In genomic region chr3:97872209-97873042, GRCh38 we compare ENCODE assay signal across 8 cellular contexts. TPM values are rescaled to one million over a fixed set of nuclear protein-coding genes. Genes with fewer than 3 reads are reported as not detected.
DNase-seq lines count a peak whose midpoint lies in the region; ATAC-seq and TF ChIP-seq lines count a peak whose summit lies in the region.

No MANE protein-coding gene starts in this region.

- peaks cover 7% of the 10 kb centered on the region for H3K79me1 ChIP-seq in mesenchymal stem cell (replicated peaks; ENCODE audit: low read length, poor library complexity, severe bottlenecking)

- TF ChIP-seq POLR2A in vagina (IDR thresholded peaks at IDR 0.05): no peak
- no peak for TF ChIP-seq POLR2A in tibial nerve (IDR thresholded peaks at IDR 0.05)

- H3K23ac ChIP-seq in mesenchymal stem cell (ENCODE audit: low read length in 2 of 2): no peak overlapping the region

- no peak overlapping the region for H2BK12ac ChIP-seq in mesenchymal stem cell (ENCODE audit: low read length in 2 of 2)

- no peak overlapping the region for H3K14ac ChIP-seq in mesenchymal stem cell (ENCODE audit: low read length in 2 of 2)

- no peak overlapping the region for H2BK120ac ChIP-seq in mesenchymal stem cell (ENCODE audit: low read depth, low read length)

- WGBS in heart right ventricle, 2 donors: 76 to 83% methylated on average over 5 of the region's 5 CpGs
- WGBS in mesenchymal stem cell: 44% methylated on average over 3 of the region's 5 CpGs
- WGBS in tibial nerve, 2 donors: 68 to 72% methylated on average over 5 of the region's 5 CpGs

- no peak overlapping the region for H2AK5ac ChIP-seq in mesenchymal stem cell (ENCODE audit: low read length, severe bottlenecking)

- H3K4me1 ChIP-seq in heart right ventricle (peaks cover 0 to 14% (median 0%) of the 10 kb centered on the region in 9 donors), mesenchymal stem cell (ENCODE audit: control insufficient read depth, insufficient read depth, low read depth, low read length) (no peaks in the 10 kb centered on the region), vagina (peaks cover 27% of the 10 kb centered on the region), tibial nerve (no peaks in the 10 kb centered on the region)

- ATAC-seq in heart right ventricle (peak in 6 of 8 donors; percentile 35 to 70 (median 55)), Right ventricle myocardium superior (ENCODE audit: poor library complexity) (no peak), HG03196 (IDR thresholded peaks at IDR 0.05; ENCODE audit: unreplicated experiment) (no peak), GM18498 (IDR thresholded peaks at IDR 0.05; ENCODE audit: unreplicated experiment) (no peak)

- DNase-seq in heart right ventricle (no peak), Right ventricle myocardium superior (no peak), astrocyte of the hippocampus (ENCODE audit: low read depth, low spot score) (peak; percentile 83), mesenchymal stem cell (peak; percentile 95), vagina (ENCODE audit: extremely low spot score in 2 of 2) (no peak), tibial nerve (ENCODE audit: low spot score in 2 of 2) (no peak)

- peak overlapping the region; percentile 91 for H3K9ac ChIP-seq in mesenchymal stem cell (ENCODE audit: low read length)

- no peak overlapping the region for H2BK15ac ChIP-seq in mesenchymal stem cell (ENCODE audit: low read depth, poor library complexity, severe bottlenecking)

- H3K27ac ChIP-seq in heart right ventricle: peak overlapping the region in 2 of 10 donors; percentile 20 to 28
- peak overlapping the region; percentile 51 for H3K27ac ChIP-seq in mesenchymal stem cell (ENCODE audit: low read length, poor library complexity, severe bottlenecking)
- peak overlapping the region; percentile 63 for H3K27ac ChIP-seq in vagina
- H3K27ac ChIP-seq in tibial nerve: no peak overlapping the region

- H3K36me3 ChIP-seq in heart right ventricle (peaks cover 0 to 37% (median 0%) of the 10 kb centered on the region in 9 donors), mesenchymal stem cell (ENCODE audit: control insufficient read depth in 1 of 2, insufficient read depth in 2 of 2, low read depth in 1 of 2, low read length in 2 of 2) (no peaks in the 10 kb centered on the region), vagina (no peaks in the 10 kb centered on the region), tibial nerve (peaks cover 0 to 49% (median 0%) of the 10 kb centered on the region in 3 donors)

- no peak overlapping the region for H4K8ac ChIP-seq in mesenchymal stem cell (ENCODE audit: low read length)

- no peak overlapping the region for H4K91ac ChIP-seq in mesenchymal stem cell (ENCODE audit: low read length)

- H3K4me2 ChIP-seq in mesenchymal stem cell (ENCODE audit: low read length, poor library complexity, severe bottlenecking): no peak overlapping the region

- intact Hi-C loops in heart right ventricle (cut with DNase I): loop anchor here in 1 of 10 donors (10.0 kb wide), 1 partner anchor 48 kb away; the partner anchor contains the start of gene CRYBG3
- intact Hi-C loops in Right ventricle myocardium superior (cut with DNase I): no loop called here
- intact Hi-C loops in vagina (cut with DNase I): no loop called here

- no peak overlapping the region for H3K18ac ChIP-seq in mesenchymal stem cell (ENCODE audit: low read depth in 1 of 2, low read length in 2 of 2)

- H3K4ac ChIP-seq in mesenchymal stem cell (ENCODE audit: low read depth in 1 of 2, low read length in 2 of 2): no peak overlapping the region

- H3K27me3 ChIP-seq in heart right ventricle: no peaks in the 10 kb centered on the region
- H3K27me3 ChIP-seq in mesenchymal stem cell (ENCODE audit: control insufficient read depth in 1 of 2, insufficient read depth in 1 of 2, low read length in 2 of 2): no peaks in the 10 kb centered on the region
- H3K27me3 ChIP-seq in vagina: no peaks in the 10 kb centered on the region
- H3K27me3 ChIP-seq in tibial nerve: no peaks in the 10 kb centered on the region

- no peak for TF ChIP-seq EP300 in tibial nerve (IDR thresholded peaks at IDR 0.05)

- H2BK5ac ChIP-seq in mesenchymal stem cell (ENCODE audit: low read depth, low read length, poor library complexity, severe bottlenecking): no peak overlapping the region

- TF ChIP-seq CTCF in heart right ventricle (IDR thresholded peaks at IDR 0.05) (no peak), vagina (IDR thresholded peaks at IDR 0.05) (no peak), tibial nerve (IDR thresholded peaks at IDR 0.05) (no peak)

- H3K9me3 ChIP-seq in heart right ventricle (peaks cover 0 to 3% (median 0%) of the 10 kb centered on the region in 11 donors), mesenchymal stem cell (ENCODE audit: control insufficient read depth, low read length) (no peaks in the 10 kb centered on the region), vagina (no peaks in the 10 kb centered on the region), tibial nerve (peaks cover 0 to 6% (median 0%) of the 10 kb centered on the region in 4 donors)

- H2AFZ ChIP-seq in mesenchymal stem cell (ENCODE audit: low read depth, low read length): no peak overlapping the region

- H3K4me3 ChIP-seq in heart right ventricle (no peak overlapping the region), mesenchymal stem cell (ENCODE audit: insufficient read depth in 1 of 2, low read depth in 1 of 2, low read length in 2 of 2) (peak overlapping the region in 1 of 2 experiments; percentile 68), vagina (no peak overlapping the region), tibial nerve (no peak overlapping the region)

RNA-seq across cellular contexts. Expression of gene CRYBG3, which starts 50.6 kb away (rescaled TPM):
- total RNA-seq in heart right ventricle (10 to 100 TPM; 15.9 to 39.2 (median 28.7) TPM), Right ventricle myocardium superior (18.6 TPM), vagina (22.6 TPM), tibial nerve (10 to 100 TPM; 30.9 to 48.1 (median 32.1) TPM)
- polyA plus RNA-seq in heart right ventricle: 1 to 10 TPM; 8.0 to 8.7 TPM
- 6.2 TPM for polyA plus RNA-seq in mesenchymal stem cell (2013, experiment 1 of 2)
- polyA plus RNA-seq in mesenchymal stem cell (2013, experiment 2 of 2): 5.8 TPM

Comparison
In these comparisons a context has a peak if more than half of its experiments do, and no peak if none do; other contexts are left out.
1. ATAC-seq: peak in heart right ventricle (6 of 8); none in Right ventricle myocardium superior (single experiment), HG03196 (single experiment) and GM18498 (single experiment).
2. DNase-seq: peak in astrocyte of the hippocampus (single experiment) and mesenchymal stem cell (single experiment); none in heart right ventricle (0 of 2), Right ventricle myocardium superior (single experiment), vagina (0 of 2) and tibial nerve (0 of 2).
3. H3K27ac ChIP-seq: peak in mesenchymal stem cell (single experiment) and vagina (single experiment); none in tibial nerve (0 of 4).